22 cellular contexts compared by ENCODE assay signal in genomic region chr20:23304616-23305015, GRCh38. TPM values are rescaled to one million over a fixed set of nuclear protein-coding genes. Genes with fewer than 3 reads are reported as not detected.
DNase-seq lines count a peak whose midpoint lies in the region; ATAC-seq, FAIRE-seq and TF ChIP-seq lines count a peak whose summit lies in the region.
"Had no signal": no experiment of that assay in that cellular context is flagged by ENCODE, and none has a peak within 500 bp of the region (broad histone marks: within the 10 kb centered on the region; RNA-seq: fewer than 3 reads in every experiment).

No MANE protein-coding gene starts in this region.

- FAIRE-seq in K562 (lab: Jason Lieb, UNC): no peak
- FAIRE-seq: A204.1, GM12891, GM18507 had no signal

- peaks cover 0 to 7% of the 10 kb centered on the region in 2 donors for H3K27me3 Mint-ChIP-seq in CD4-positive, alpha-beta memory T cell

- no peak for TF ChIP-seq CTCF in left ventricle myocardium inferior (IDR thresholded peaks at IDR 0.05; ENCODE audit: borderline replicate concordance)
- TF ChIP-seq CTCF in K562 (IDR thresholded peaks at IDR 0.05 in 2 of 3, conservative IDR thresholded peaks at IDR 0.05 in 1 of 3; ENCODE audit: insufficient read depth in 2 of 3, low read depth in 1 of 3, low read length in 3 of 3): no peak
- TF ChIP-seq CTCF in sigmoid colon (IDR thresholded peaks at IDR 0.05): no peak
- TF ChIP-seq CTCF in hepatocyte (IDR thresholded peaks at IDR 0.05; ENCODE audit: poor library complexity): no peak

- H3K27me3 ChIP-seq in left ventricle myocardium inferior (ENCODE audit: low read depth) (peaks cover 3% of the 10 kb centered on the region), K562 (ENCODE audit: control insufficient read depth in 2 of 2, insufficient read depth in 2 of 2, low read length in 2 of 2) (peaks cover 0 to 44% of the 10 kb centered on the region in 2 experiments), sigmoid colon (no peaks in the 10 kb centered on the region), hepatocyte (no peaks in the 10 kb centered on the region)
- H3K27me3 ChIP-seq in CD4-positive, alpha-beta memory T cell (ENCODE audit: insufficient read depth, low read length): no peaks in the 10 kb centered on the region
- H3K27me3 ChIP-seq: BE2C had no signal

- H3K4me2 ChIP-seq in K562 (ENCODE audit: insufficient read depth, low read length) (no peak overlapping the region), hepatocyte (no peak overlapping the region)

- peaks cover 0 to 3% (median 0%) of the 10 kb centered on the region in 8 donors for H3K9me3 Mint-ChIP-seq in CD4-positive, alpha-beta memory T cell
- H3K9me3 Mint-ChIP-seq: CD8-positive, alpha-beta T cell had no signal

- WGBS in K562 (ENCODE audit: insufficient coverage, low coverage, missing lambda C conversion rate): 8% methylated on average over 10 of the region's 16 CpGs
- 87 to 88% methylated on average over 16 of the region's 16 CpGs for WGBS in sigmoid colon, 2 donors
- 77% methylated on average over 5 of the region's 16 CpGs for WGBS in hepatocyte (ENCODE audit: low lambda C conversion rate, missing lambda C conversion rate)

- POLR2A ChIA-PET in K562 (lab: Yijun Ruan, JAX): no interaction called here
- POLR2A ChIA-PET in CD4-positive, alpha-beta memory T cell (lab: Charles Lee; ENCODE audit: partially characterized antibody): no interaction called here

- H3K36me3 Mint-ChIP-seq in CD4-positive, alpha-beta memory T cell: no peaks in the 10 kb centered on the region
- H3K36me3 Mint-ChIP-seq: CD8-positive, alpha-beta T cell had no signal

- H3K9me3 ChIP-seq in left ventricle myocardium inferior (replicated peaks) (no peaks in the 10 kb centered on the region), K562 (replicated peaks; ENCODE audit: control insufficient read depth, insufficient read depth, low read depth, low read length) (no peaks in the 10 kb centered on the region), sigmoid colon (no peaks in the 10 kb centered on the region), hepatocyte (ENCODE audit: low read depth) (no peaks in the 10 kb centered on the region)
- H3K9me3 ChIP-seq in CD4-positive, alpha-beta memory T cell (ENCODE audit: control insufficient read depth in 1 of 2, low read length in 2 of 2): no peaks in the 10 kb centered on the region
- H3K9me3 ChIP-seq: BE2C had no signal

- ATAC-seq in Right ventricle myocardium inferior: no peak
- no peak for ATAC-seq in K562
- no peak for ATAC-seq in GM18498 (IDR thresholded peaks at IDR 0.05; ENCODE audit: unreplicated experiment)
- ATAC-seq in GM21529 (IDR thresholded peaks at IDR 0.05; ENCODE audit: unreplicated experiment): no peak
- ATAC-seq: CD8-positive, alpha-beta T cell had no signal

- H3K9me1 ChIP-seq in K562 (ENCODE audit: control insufficient read depth, insufficient read depth, low read length): no peaks in the 10 kb centered on the region

- H2AFZ ChIP-seq in K562 (ENCODE audit: low read depth, low read length) (no peak overlapping the region), hepatocyte (no peak overlapping the region)

- TF ChIP-seq RAD21 in K562 (CRISPR knock-in tag; conservative IDR thresholded peaks at IDR 0.05 in 1 of 2, IDR thresholded peaks at IDR 0.05 in 1 of 2): no peak

- H3K4me3 ChIP-seq in left ventricle myocardium inferior: no peak overlapping the region
- H3K4me3 ChIP-seq in K562: no peak overlapping the region
- no peak overlapping the region for H3K4me3 ChIP-seq in sigmoid colon
- H3K4me3 ChIP-seq in CD4-positive, alpha-beta memory T cell (ENCODE audit: low read length in 2 of 2): no peak overlapping the region
- no peak overlapping the region for H3K4me3 ChIP-seq in hepatocyte

- peak overlapping the region; percentile 27 for H3K27ac ChIP-seq in left ventricle myocardium inferior (replicated peaks)
- H3K27ac ChIP-seq in K562 (ENCODE audit: extremely low read depth, low read depth, low read length): no peak overlapping the region
- peak overlapping the region in 1 of 4 donors; percentile 57 for H3K27ac ChIP-seq in sigmoid colon
- no peak overlapping the region for H3K27ac ChIP-seq in CD4-positive, alpha-beta memory T cell (ENCODE audit: low read depth, low read length)
- H3K27ac ChIP-seq in hepatocyte: no peak overlapping the region

- H3K36me3 ChIP-seq in left ventricle myocardium inferior (no peaks in the 10 kb centered on the region), K562 (ENCODE audit: control insufficient read depth, insufficient read depth, low read length) (no peaks in the 10 kb centered on the region), sigmoid colon (no peaks in the 10 kb centered on the region), hepatocyte (replicated peaks; ENCODE audit: insufficient read depth, low read depth) (no peaks in the 10 kb centered on the region)
- no peaks in the 10 kb centered on the region for H3K36me3 ChIP-seq in CD4-positive, alpha-beta memory T cell (ENCODE audit: insufficient read depth, low read length)
- H3K36me3 ChIP-seq: BE2C had no signal

- no peaks in the 10 kb centered on the region for H4K20me1 ChIP-seq in K562 (replicated peaks; ENCODE audit: control insufficient read depth, insufficient read depth, low read length)
- no peaks in the 10 kb centered on the region for H4K20me1 ChIP-seq in hepatocyte (ENCODE audit: insufficient read depth, poor library complexity, severe bottlenecking)

- in situ Hi-C loops in K562 (cut with MboI): no loop called here

- H3K27ac Mint-ChIP-seq in CD4-positive, alpha-beta memory T cell: no peak overlapping the region
- H3K27ac Mint-ChIP-seq: CD8-positive, alpha-beta T cell had no signal

- no peak for DNase-seq in left ventricle myocardium inferior
- DNase-seq in Right ventricle myocardium inferior (ENCODE audit: missing footprints): no peak
- DNase-seq in K562 (ENCODE audit: extremely low read depth in 1 of 4, low spot score in 3 of 4): no peak
- DNase-seq in sigmoid colon: peak; percentile 56
- no peak for DNase-seq in CD4-positive, alpha-beta memory T cell
- DNase-seq in hepatocyte (ENCODE audit: low spot score): no peak
- DNase-seq: BE2C; Calu3; CD8-positive, alpha-beta T cell; DMS53; KBM-7; NCI-H1417 treated with DMSO at 0.1 percent for 48 hours; NCI-H1930; NCI-H226; NCI-H524; RPMI8226; SIG-M5 had no signal

- TF ChIP-seq EP300 in K562 (IDR thresholded peaks at IDR 0.05; ENCODE audit: low read length): no peak
- no peak for TF ChIP-seq EP300 in sigmoid colon (IDR thresholded peaks at IDR 0.05)

- CTCF ChIA-PET in K562 (lab: Yijun Ruan, JAX; ENCODE audit: low intra/inter-chr PET ratio): no interaction called here
- CTCF ChIA-PET in CD4-positive, alpha-beta memory T cell (lab: Charles Lee; ENCODE audit: partially characterized antibody): no interaction called here

- H3K79me2 ChIP-seq in K562 (ENCODE audit: control insufficient read depth, insufficient read depth, low read length) (no peaks in the 10 kb centered on the region), hepatocyte (no peaks in the 10 kb centered on the region)

- no peak for TF ChIP-seq POLR2A in K562 (conservative IDR thresholded peaks at IDR 0.05)
- TF ChIP-seq POLR2A in sigmoid colon (IDR thresholded peaks at IDR 0.05): no peak

- H3K9me2 ChIP-seq in hepatocyte (replicated peaks; ENCODE audit: insufficient read depth): no peaks in the 10 kb centered on the region

- intact Hi-C loops in left ventricle myocardium inferior (cut with micrococcal nuclease): no loop called here
- intact Hi-C loops in Right ventricle myocardium inferior (cut with DNase I): no loop called here
- intact Hi-C loops in K562 (cut with micrococcal nuclease): no loop called here
- intact Hi-C loops in sigmoid colon (cut with DNase I): no loop called here
- intact Hi-C loops in CD4-positive, alpha-beta memory T cell (cut with micrococcal nuclease): no loop called here

- H3K4me1 ChIP-seq in left ventricle myocardium inferior (no peaks in the 10 kb centered on the region), K562 (replicated peaks in 1 of 2; ENCODE audit: control insufficient read depth in 2 of 2, insufficient read depth in 2 of 2, low read length in 2 of 2) (no peaks in the 10 kb centered on the region; a peak in 2 of 5 replicates), sigmoid colon (no peaks in the 10 kb centered on the region), hepatocyte (ENCODE audit: insufficient read depth) (no peaks in the 10 kb centered on the region)
- H3K4me1 ChIP-seq in CD4-positive, alpha-beta memory T cell (ENCODE audit: insufficient read depth, low read length): no peaks in the 10 kb centered on the region
- H3K4me1 ChIP-seq: BE2C had no signal

- H3K9ac ChIP-seq in K562 (ENCODE audit: insufficient read depth in 1 of 2, low read depth in 2 of 2, low read length in 2 of 2): no peak overlapping the region

- no TSS peak for BruUV-seq in K562 (replicated peaks; lab: Mats Ljungman, UMichigan)

- no peak overlapping the region for H3K4me3 Mint-ChIP-seq in CD4-positive, alpha-beta memory T cell
- H3K4me3 Mint-ChIP-seq: CD8-positive, alpha-beta T cell had no signal

- no peaks in the 10 kb centered on the region for H3K4me1 Mint-ChIP-seq in CD4-positive, alpha-beta memory T cell

RNA-seq across cellular contexts. Expression of gene NXT1, which starts 46.0 kb away (rescaled TPM):
- total RNA-seq in left ventricle myocardium inferior (7.3 TPM), Right ventricle myocardium inferior (6.5 TPM), K562 (2014; rRNA removed) (50.4 and 50.9 TPM in 2 replicates), K562 (2014; rRNA removed; fragmentation: Illumina TruSeq; extraction: Trizol) (27.5 and 31.9 TPM in 2 replicates), K562 (2015; rRNA removed; fragmentation: Illumina TruSeq; extraction: Trizol) (35.0 and 35.7 TPM in 2 replicates), K562 (2021) (30.3 and 35.7 TPM in 2 replicates), sigmoid colon (10 to 100 TPM; 19.9 to 57.6 (median 29.3) TPM), hepatocyte (29.7 and 30.9 TPM in 2 replicates)
- total RNA-seq in K562 (2011; cell fraction: chromatin; rRNA removed; ENCODE audit: low replicate concordance): 6.8 and 14.9 TPM in 2 replicates
- total RNA-seq in K562 (2011; cell fraction: nucleolus; rRNA removed): 15.7 and 16.8 TPM in 2 replicates
- 10.8 and 11.6 TPM in 2 replicates for total RNA-seq in K562 (2011; cell fraction: nucleoplasm; rRNA removed)
- polyA plus RNA-seq in K562 (2011; rRNA removed) (31.7 and 37.7 TPM in 2 replicates), K562 (2014; fragmentation: Illumina TruSeq; extraction: Trizol) (35.6 and 36.1 TPM in 2 replicates), K562 (2014; fragmentation: Nextera tagmentation; extraction: Ambion mirVana) (1 to 10 TPM; 7.7 to 8.9 TPM), K562 (2014; rRNA removed) (37.5 and 46.5 TPM in 2 replicates), sigmoid colon (10 to 100 TPM in 2 of 3 donors, 1 to 10 TPM in 1; 8.1 to 22.3 (median 10.8) TPM), hepatocyte (36.3 and 38.1 TPM in 2 replicates)
- 40.1 and 55.8 TPM in 2 replicates for polyA plus RNA-seq in K562 (2011; cell fraction: cytosol; rRNA removed)
- polyA plus RNA-seq in K562 (2011; cell fraction: nucleus; rRNA removed): 21.6 and 23.4 TPM in 2 replicates
- polyA plus RNA-seq in K562 (2012): 22.6 and 23.8 TPM in 2 replicates
- polyA minus RNA-seq in K562 (2011; rRNA and poly(A)+ RNA removed): 15.8 and 20.0 TPM in 2 replicates
- 9.6 and 12.7 TPM in 2 replicates for polyA minus RNA-seq in K562 (2011; cell fraction: cytosol; rRNA and poly(A)+ RNA removed)
- polyA minus RNA-seq in K562 (2011; cell fraction: nucleus; rRNA and poly(A)+ RNA removed): 5.7 and 6.7 TPM in 2 replicates
- total RNA-seq in CD4-positive, alpha-beta memory T cell: 10 to 100 TPM; 21.5 to 23.6 TPM
- polyA plus RNA-seq in CD4-positive, alpha-beta memory T cell: 100 to 1,000 TPM in 1 of 2 donors, 10 to 100 TPM in 1; 59.9 to 102 TPM

RNA-seq across cellular contexts. Expression of gene GZF1, which starts 57.4 kb away (rescaled TPM):
- 24.9 TPM for total RNA-seq in left ventricle myocardium inferior
- 20.6 TPM for total RNA-seq in Right ventricle myocardium inferior
- total RNA-seq in K562 (2011; cell fraction: chromatin; rRNA removed; ENCODE audit: low replicate concordance): 25.2 and 30.4 TPM in 2 replicates
- total RNA-seq in K562 (2011; cell fraction: nucleolus; rRNA removed): 20.7 and 30.9 TPM in 2 replicates
- total RNA-seq in K562 (2011; cell fraction: nucleoplasm; rRNA removed): 17.2 and 29.5 TPM in 2 replicates
- total RNA-seq in K562 (2014; rRNA removed): 7.0 and 9.6 TPM in 2 replicates
- total RNA-seq in K562 (2014; rRNA removed; fragmentation: Illumina TruSeq; extraction: Trizol): 6.5 and 6.9 TPM in 2 replicates
- total RNA-seq in K562 (2015; rRNA removed; fragmentation: Illumina TruSeq; extraction: Trizol): 6.1 and 7.9 TPM in 2 replicates
- 8.6 and 10.2 TPM in 2 replicates for total RNA-seq in K562 (2021)
- 15.7 and 21.9 TPM in 2 replicates for polyA plus RNA-seq in K562 (2011; rRNA removed)
- polyA plus RNA-seq in K562 (2011; cell fraction: cytosol; rRNA removed): 14.1 and 19.4 TPM in 2 replicates
- 36.9 and 43.8 TPM in 2 replicates for polyA plus RNA-seq in K562 (2011; cell fraction: nucleus; rRNA removed)
- polyA plus RNA-seq in K562 (2012): 6.2 and 9.0 TPM in 2 replicates
- 7.4 and 9.7 TPM in 2 replicates for polyA plus RNA-seq in K562 (2014; fragmentation: Illumina TruSeq; extraction: Trizol)
- polyA plus RNA-seq in K562 (2014; fragmentation: Nextera tagmentation; extraction: Ambion mirVana): 1 to 10 TPM; 1.2 to 1.8 TPM
- polyA plus RNA-seq in K562 (2014; rRNA removed): 9.5 and 11.9 TPM in 2 replicates
- polyA minus RNA-seq in K562 (2011; rRNA and poly(A)+ RNA removed): 21.8 and 24.4 TPM in 2 replicates
- 6.7 and 30.8 TPM in 2 replicates for polyA minus RNA-seq in K562 (2011; cell fraction: cytosol; rRNA and poly(A)+ RNA removed)
- 27.7 and 41.8 TPM in 2 replicates for polyA minus RNA-seq in K562 (2011; cell fraction: nucleus; rRNA and poly(A)+ RNA removed)
- total RNA-seq in sigmoid colon: 10 to 100 TPM; 13.0 to 17.5 (median 17.1) TPM
- polyA plus RNA-seq in sigmoid colon: 1 to 10 TPM; 2.4 to 6.0 (median 4.9) TPM
- 10 to 100 TPM; 12.8 to 14.1 TPM for total RNA-seq in CD4-positive, alpha-beta memory T cell
- polyA plus RNA-seq in CD4-positive, alpha-beta memory T cell: 1 to 10 TPM; 2.6 to 3.5 TPM
- total RNA-seq in hepatocyte: 15.5 and 17.8 TPM in 2 replicates
- polyA plus RNA-seq in hepatocyte: 7.4 and 8.8 TPM in 2 replicates
